ENCODE assay signal across 12 cellular contexts in the genomic region with DNA sequence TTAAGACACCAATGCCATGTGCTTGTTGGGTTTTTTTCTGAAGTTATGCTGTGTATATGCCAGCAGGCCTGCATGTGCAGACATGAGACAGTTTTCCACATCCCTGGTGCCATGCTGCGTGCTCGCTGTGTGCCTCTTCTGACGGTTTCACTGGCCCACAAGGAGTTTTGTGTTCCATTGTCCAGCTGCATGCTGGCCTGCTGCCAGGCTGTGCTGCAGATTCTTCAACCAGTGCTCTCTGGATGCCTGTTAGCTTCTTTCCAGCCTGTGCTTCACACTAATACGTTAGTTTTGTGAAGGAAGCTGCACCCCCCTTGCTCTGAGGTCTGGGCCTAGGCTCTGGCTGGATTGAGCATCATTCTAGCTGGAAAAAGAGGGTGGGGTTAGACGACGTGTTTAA. TPM values are rescaled to one million over a fixed set of nuclear protein-coding genes. Genes with fewer than 3 reads are reported as not detected.
DNase-seq lines count a peak whose midpoint lies in the region; ATAC-seq and TF ChIP-seq lines count a peak whose summit lies in the region.
"Had no signal": no experiment of that assay in that cellular context is flagged by ENCODE, and none has a peak within 500 bp of the region (broad histone marks: within the 10 kb centered on the region; RNA-seq: fewer than 3 reads in every experiment).

No MANE protein-coding gene starts in this region.

- intact Hi-C loops in dorsolateral prefrontal cortex (cut with DNase I) = no loop called here

- ATAC-seq in HG02981 (IDR thresholded peaks at IDR 0.05; ENCODE audit: unreplicated experiment) = no peak
- no peak for ATAC-seq in left lobe of liver

- H3K27me3 Mint-ChIP-seq in progenitor cell of endocrine pancreas = no peaks in the 10 kb centered on the region

- H3K4me1 ChIP-seq in OCI-LY1 (ENCODE audit: insufficient read depth, low read length, severe bottlenecking) = peaks cover 53% of the 10 kb centered on the region

- H3K4me3 ChIP-seq in OCI-LY1 (ENCODE audit: low read depth, low read length, poor library complexity, severe bottlenecking) (no peak overlapping the region), dorsolateral prefrontal cortex (no peak overlapping the region)
- H3K4me3 ChIP-seq: skin epidermis had no signal

- H4K20me1 ChIP-seq in OCI-LY1 (ENCODE audit: insufficient read depth, low read length) = no peaks in the 10 kb centered on the region

- no peaks in the 10 kb centered on the region for H3K79me2 ChIP-seq in OCI-LY1 (ENCODE audit: insufficient read depth, low read length)

- no peak overlapping the region for H3K4me3 Mint-ChIP-seq in progenitor cell of endocrine pancreas (ENCODE audit: low read depth)

- H3F3A ChIP-seq in OCI-LY1 (ENCODE audit: insufficient read depth, low read length) = no peaks in the 10 kb centered on the region

- H3K9me2 ChIP-seq in OCI-LY1 (ENCODE audit: low read depth, low read length) = no peaks in the 10 kb centered on the region

- peak overlapping the region; percentile 72 for H3K27ac ChIP-seq in OCI-LY1 (ENCODE audit: low read depth, low read length, poor library complexity, severe bottlenecking)
- H3K27ac ChIP-seq in dorsolateral prefrontal cortex = peak overlapping the region in 2 of 59 donors; percentile 4 to 37
- H3K27ac ChIP-seq: RWPE1 had no signal

- H3K36me3 ChIP-seq in OCI-LY1 (ENCODE audit: insufficient read depth, low read length) = no peaks in the 10 kb centered on the region

- H3K4me2 ChIP-seq in OCI-LY1 (ENCODE audit: low read length) = peak overlapping the region; percentile 45; the same call in 1 of the 2 replicates

- H3K36me3 Mint-ChIP-seq in progenitor cell of endocrine pancreas (ENCODE audit: insufficient read depth) = no peaks in the 10 kb centered on the region

- H3K9ac ChIP-seq in OCI-LY1 (ENCODE audit: low read length) = no peak overlapping the region

- no peaks in the 10 kb centered on the region for H3K9me3 Mint-ChIP-seq in progenitor cell of endocrine pancreas (ENCODE audit: low read depth)

- H3K4me1 Mint-ChIP-seq in progenitor cell of endocrine pancreas (ENCODE audit: low read depth) = peaks cover 2% of the 10 kb centered on the region

- H3K9me3 ChIP-seq in OCI-LY1 (ENCODE audit: low read length) = no peaks in the 10 kb centered on the region

- no peak for TF ChIP-seq CTCF in OCI-LY1 (IDR thresholded peaks at IDR 0.05; ENCODE audit: low read length)
- TF ChIP-seq CTCF in dorsolateral prefrontal cortex (IDR thresholded peaks at IDR 0.05 in 54 of 56, conservative IDR thresholded peaks at IDR 0.05 in 2 of 56; ENCODE audit: low read depth in 1 of 56, partially characterized antibody in 56 of 56) = no peak
- TF ChIP-seq CTCF in progenitor cell of endocrine pancreas (IDR thresholded peaks at IDR 0.05; ENCODE audit: unreplicated experiment) = no peak

- no peak overlapping the region for H2AFZ ChIP-seq in OCI-LY1 (ENCODE audit: low read length)

- H3K27me3 ChIP-seq in OCI-LY1 (ENCODE audit: insufficient read depth, low read length) (no peaks in the 10 kb centered on the region), dorsolateral prefrontal cortex (no peaks in the 10 kb centered on the region)

- peak overlapping the region; percentile 45 for H3K27ac Mint-ChIP-seq in progenitor cell of endocrine pancreas

- peak; percentile 21 to 37 for DNase-seq in SHP77 (lab: John Stamatoyannopoulos, UW)
- no peak for DNase-seq in SHP77 treated with DMSO at 0.1 percent for 48 hours (lab: John Stamatoyannopoulos, UW)
- DNase-seq in dorsolateral prefrontal cortex = peak in 6 of 10 donors; percentile 32 to 75 (median 58)
- DNase-seq in progenitor cell of endocrine pancreas (ENCODE audit: low spot score, unreplicated experiment) = no peak
- no peak for DNase-seq in glomerular visceral epithelial cell (ENCODE audit: extremely low spot score)
- DNase-seq in left lobe of liver (ENCODE audit: low spot score) = no peak
- DNase-seq: Kasumi-1, NCI-H2171 had no signal

RNA-seq across cellular contexts. Expression of a gene that starts 17.0 kb away (rescaled TPM):
- total RNA-seq in dorsolateral prefrontal cortex (100 to 1,000 TPM in 104 of 120 experiments, 10 to 100 TPM in 16; 54.2 to 160 (median 122) TPM), progenitor cell of endocrine pancreas (30.5 and 33.0 TPM in 2 replicates), left lobe of liver (9.3 TPM)

Comparison
In these comparisons a context has a peak if more than half of its experiments do, and no peak if none do; other contexts are left out.
1. DNase-seq: peak in SHP77 (2 of 2) and dorsolateral prefrontal cortex (6 of 10); none in SHP77 treated with DMSO at 0.1 percent for 48 hours (single experiment), progenitor cell of endocrine pancreas (single experiment), glomerular visceral epithelial cell (single experiment) and left lobe of liver (single experiment).